ENCODE assay signal across 8 cellular contexts in genomic region chr1:12434174-12434573, GRCh38.
DNase-seq lines count a peak whose midpoint lies in the region; ATAC-seq, FAIRE-seq and TF ChIP-seq lines count a peak whose summit lies in the region.

No MANE protein-coding gene starts in this region.

- peak overlapping the region; percentile 83 for H3K27ac Mint-ChIP-seq in activated CD4-positive, alpha-beta memory T cell treated with anti-CD3 and anti-CD28 coated beads for 36 hours

- no peaks in the 10 kb centered on the region for H4K20me1 ChIP-seq in endothelial cell of umbilical vein (replicated peaks; ENCODE audit: control insufficient read depth, extremely low read depth, insufficient read depth, low read length)

- H3K4me2 ChIP-seq in endothelial cell of umbilical vein (ENCODE audit: insufficient read depth, low read length) = peak overlapping the region; percentile 83

- POLR2A ChIA-PET in BJ (lab: Charles Lee) = no interaction called here
- POLR2A ChIA-PET in activated CD4-positive, alpha-beta memory T cell treated with anti-CD3 and anti-CD28 coated beads for 36 hours (lab: Charles Lee) = interaction anchor here (0.7 to 3.6 kb wide), 14 partner anchors 10 to 185 kb away, joined by 3 to 37 read pairs (median 4); no protein-coding TSS in a partner anchor
- POLR2A ChIA-PET in endothelial cell of umbilical vein (lab: Charles Lee) = interaction anchor here (0.9 to 2.8 kb wide), 4 partner anchors 21 to 184 kb away, joined by 4 to 9 read pairs (median 4); partner anchors contain the start of gene DHRS3

- peaks cover 55% of the 10 kb centered on the region for H3K4me1 ChIP-seq in endothelial cell of umbilical vein (ENCODE audit: control insufficient read depth, extremely low read depth, insufficient read depth, low read length)
- peaks cover 14% of the 10 kb centered on the region for H3K4me1 ChIP-seq in prostate gland (replicated peaks)

- TF ChIP-seq POLR2A in endothelial cell of umbilical vein (IDR thresholded peaks at IDR 0.05; ENCODE audit: low read depth, low read length) (no peak), prostate gland (IDR thresholded peaks at IDR 0.05) (no peak)

- no peak for FAIRE-seq in endothelial cell of umbilical vein (lab: Jason Lieb, UNC)

- 24% methylated on average over 5 of the region's 5 CpGs for WGBS in prostate gland

- H3K27ac ChIP-seq in endothelial cell of umbilical vein (ENCODE audit: insufficient read depth, low read depth, low read length) = peak overlapping the region; percentile 88
- H3K27ac ChIP-seq in prostate gland = peak overlapping the region; percentile 68 to 73

- peaks cover 11% of the 10 kb centered on the region for H3K9me3 Mint-ChIP-seq in activated CD4-positive, alpha-beta memory T cell treated with anti-CD3 and anti-CD28 coated beads for 36 hours

- DNase-seq in BJ (ENCODE audit: low read depth) (peak; percentile 42), endothelial cell of umbilical vein (ENCODE audit: low read depth, low spot score) (peak; percentile 88), prostate gland (ENCODE audit: low spot score) (no peak), COR-L47 (lab: John Stamatoyannopoulos, UW) (no peak), 8988T (no peak)
- DNase-seq in activated CD4-positive, alpha-beta memory T cell treated with anti-CD3 and anti-CD28 coated beads for 36 hours = peak; percentile 85

- H3K36me3 ChIP-seq in BJ (ENCODE audit: control insufficient read depth, insufficient read depth, low read length) (peaks cover 2% of the 10 kb centered on the region; the same call in 1 of the 2 replicates), endothelial cell of umbilical vein (ENCODE audit: control insufficient read depth in 2 of 2, extremely low read depth in 1 of 2, insufficient read depth in 2 of 2, low read length in 2 of 2) (no peaks in the 10 kb centered on the region), prostate gland (no peaks in the 10 kb centered on the region)

- H3K9me3 ChIP-seq in endothelial cell of umbilical vein (replicated peaks; ENCODE audit: control insufficient read depth, insufficient read depth, low read length) (no peaks in the 10 kb centered on the region), prostate gland (no peaks in the 10 kb centered on the region)

- peak overlapping the region; percentile 76 for H3K9ac ChIP-seq in endothelial cell of umbilical vein (replicated peaks; ENCODE audit: extremely low read depth, insufficient read depth, low read length)

- BruUV-seq in endothelial cell of umbilical vein (replicated peaks; lab: Mats Ljungman, UMichigan) = no TSS peak

- no peaks in the 10 kb centered on the region for H3K27me3 Mint-ChIP-seq in activated CD4-positive, alpha-beta memory T cell treated with anti-CD3 and anti-CD28 coated beads for 36 hours

- H3K4me3 ChIP-seq in BJ (ENCODE audit: low read depth, low read length) = no peak overlapping the region
- peak overlapping the region in 1 of 3 experiments; percentile 46 for H3K4me3 ChIP-seq in endothelial cell of umbilical vein (replicated peaks in 1 of 3; ENCODE audit: insufficient read depth in 1 of 3, low read depth in 1 of 3, low read length in 3 of 3)
- H3K4me3 ChIP-seq in prostate gland = no peak overlapping the region

- H3K27me3 ChIP-seq in BJ (ENCODE audit: control insufficient read depth, insufficient read depth, low read length) = no peaks in the 10 kb centered on the region
- no peaks in the 10 kb centered on the region for H3K27me3 ChIP-seq in endothelial cell of umbilical vein (ENCODE audit: control insufficient read depth in 2 of 2, insufficient read depth in 2 of 2, low read length in 2 of 2)
- H3K27me3 ChIP-seq in prostate gland (replicated peaks; ENCODE audit: insufficient read depth) = no peaks in the 10 kb centered on the region

- CTCF ChIA-PET in BJ (lab: Yijun Ruan, JAX) (interaction anchor here (1.3 to 1.9 kb wide), 2 partner anchors 13 to 186 kb away, joined by 3 to 7 read pairs; no protein-coding TSS in a partner anchor), endothelial cell of umbilical vein (lab: Charles Lee) (interaction anchor here (0.6 to 3.7 kb wide), 19 partner anchors 9 to 225 kb away, joined by 3 to 36 read pairs (median 5); partner anchors contain the start of gene DHRS3)
- CTCF ChIA-PET in activated CD4-positive, alpha-beta memory T cell treated with anti-CD3 and anti-CD28 coated beads for 36 hours (lab: Charles Lee) = interaction anchor here (0.7 to 6.8 kb wide), 10 partner anchors 15 to 185 kb away, joined by 3 to 40 read pairs (median 4); partner anchors contain the start of gene DHRS3

- peaks cover 62% of the 10 kb centered on the region for H3K4me1 Mint-ChIP-seq in activated CD4-positive, alpha-beta memory T cell treated with anti-CD3 and anti-CD28 coated beads for 36 hours (ENCODE audit: low read depth)

- TF ChIP-seq CTCF in BJ (IDR thresholded peaks at IDR 0.05; ENCODE audit: insufficient read depth, low read depth, low read length) (no peak), endothelial cell of umbilical vein (IDR thresholded peaks at IDR 0.05; ENCODE audit: extremely low read depth in 1 of 2, insufficient read depth in 1 of 2, low read depth in 1 of 2, low read length in 2 of 2) (no peak), prostate gland (IDR thresholded peaks at IDR 0.05) (no peak)

- ATAC-seq in HG03520 (IDR thresholded peaks at IDR 0.05; ENCODE audit: unreplicated experiment) (peak; percentile 33), GM18498 (IDR thresholded peaks at IDR 0.05; ENCODE audit: unreplicated experiment) (no peak)

- no peaks in the 10 kb centered on the region for H3K9me1 ChIP-seq in endothelial cell of umbilical vein (replicated peaks; ENCODE audit: control insufficient read depth, extremely low read depth, insufficient read depth, low read length)

- no peak overlapping the region for H2AFZ ChIP-seq in endothelial cell of umbilical vein (ENCODE audit: low read depth, low read length)

- H3K4me3 Mint-ChIP-seq in activated CD4-positive, alpha-beta memory T cell treated with anti-CD3 and anti-CD28 coated beads for 36 hours = peak overlapping the region; percentile 41

- peaks cover 12% of the 10 kb centered on the region for H3K36me3 Mint-ChIP-seq in activated CD4-positive, alpha-beta memory T cell treated with anti-CD3 and anti-CD28 coated beads for 36 hours

- dilution Hi-C loops in endothelial cell of umbilical vein (cut with MboI; ENCODE audit: extremely low pct_ligation_motif_present, low sequenced_read_pairs) = no loop called here

- intact Hi-C loops in activated CD4-positive, alpha-beta memory T cell treated with anti-CD3 and anti-CD28 coated beads for 36 hours (cut with micrococcal nuclease) = loop anchor here (1.0 to 2.0 kb wide), 4 partner anchors 48 to 185 kb away; no protein-coding TSS in a partner anchor
- intact Hi-C loops in endothelial cell of umbilical vein (cut with micrococcal nuclease) = loop anchor here (1.0 kb wide), 7 partner anchors 10 to 185 kb away; no protein-coding TSS in a partner anchor
- intact Hi-C loops in prostate gland (cut with DNase I) = no loop called here

- H3K79me2 ChIP-seq in endothelial cell of umbilical vein (ENCODE audit: control insufficient read depth, insufficient read depth, low read length) = no peaks in the 10 kb centered on the region

TF ChIP-seq in endothelial cell of umbilical vein, 7 proteins besides CTCF, POLR2A, EP300 and RAD21:
- TF ChIP-seq FOS (IDR thresholded peaks at IDR 0.05; ENCODE audit: borderline replicate concordance, insufficient read depth, low read length) (peak; percentile 74), POLR2AphosphoS5 (IDR thresholded peaks at IDR 0.05; ENCODE audit: insufficient read depth, low read depth, low read length) (peak; percentile 10), MYC (IDR thresholded peaks at IDR 0.05; ENCODE audit: low read depth, low read length) (no peak), EZH2 (IDR thresholded peaks at IDR 0.05; ENCODE audit: borderline replicate concordance, low read depth, low read length, severe bottlenecking) (no peak), JUN (IDR thresholded peaks at IDR 0.05; ENCODE audit: borderline replicate concordance, insufficient read depth, insufficient read length, low read depth) (peak; percentile 36), MAX (IDR thresholded peaks at IDR 0.05; ENCODE audit: insufficient read depth, insufficient read length) (no peak), GATA2 (IDR thresholded peaks at IDR 0.05; ENCODE audit: insufficient read depth, insufficient read length, low read depth, low read length) (no peak)

Comparison
In these comparisons a context has a peak if more than half of its experiments do, and no peak if none do; other contexts are left out.
1. DNase-seq: peak in BJ (single experiment), activated CD4-positive, alpha-beta memory T cell treated with anti-CD3 and anti-CD28 coated beads for 36 hours (single experiment) and endothelial cell of umbilical vein (single experiment); none in prostate gland (single experiment), COR-L47 (single experiment) and 8988T (single experiment).